Comparison of ENCODE assay signal across 13 cellular contexts in genomic region chr15:56286213-56286612, GRCh38. TPM values are rescaled to one million over a fixed set of nuclear protein-coding genes. Genes with fewer than 3 reads are reported as not detected.
DNase-seq lines count a peak whose midpoint lies in the region; ATAC-seq, FAIRE-seq and TF ChIP-seq lines count a peak whose summit lies in the region.
"Had no signal": no experiment of that assay in that cellular context is flagged by ENCODE, and none has a peak within 500 bp of the region (broad histone marks: within the 10 kb centered on the region; RNA-seq: fewer than 3 reads in every experiment).

No MANE protein-coding gene starts in this region.

- BruUV-seq in A673 (replicated peaks; lab: Mats Ljungman, UMichigan), result no TSS peak

- TF ChIP-seq CTCF in A673 (conservative IDR thresholded peaks at IDR 0.05; ENCODE audit: low read depth, low read length) (peak; percentile 37), GM12872 (IDR thresholded peaks at IDR 0.05; ENCODE audit: insufficient read depth, low read depth, low read length) (peak; percentile 48; the same call in 2 of the 3 replicates), OCI-LY1 (IDR thresholded peaks at IDR 0.05; ENCODE audit: low read length) (peak; percentile 57; the same call in 1 of the 2 replicates), epithelial cell of esophagus (IDR thresholded peaks at IDR 0.05; ENCODE audit: insufficient read depth, low read depth, low read length, missing control alignments) (peak; percentile 36)

- H3K4me3 ChIP-seq in A673 (ENCODE audit: low read depth, low read length, poor library complexity, severe bottlenecking) (no peak overlapping the region), OCI-LY1 (ENCODE audit: low read depth, low read length, poor library complexity, severe bottlenecking) (no peak overlapping the region), epithelial cell of esophagus (ENCODE audit: low read length) (no peak overlapping the region)
- H3K4me3 ChIP-seq: gastroesophageal sphincter had no signal

- POLR2A ChIA-PET in A673 (lab: Charles Lee; ENCODE audit: low non-redundant PET) (no interaction called here), HEK293T (lab: Yijun Ruan, JAX) (no interaction called here)

- intact Hi-C loops in A673 (cut with micrococcal nuclease; ENCODE audit: unreplicated experiment), result no loop called here

- no peaks in the 10 kb centered on the region for H3K9me2 ChIP-seq in OCI-LY1 (ENCODE audit: low read depth, low read length)

- TF ChIP-seq POLR2A in GM12892 (IDR thresholded peaks at IDR 0.05; ENCODE audit: low read depth, low read length), result no peak

- H4K20me1 ChIP-seq in OCI-LY1 (ENCODE audit: insufficient read depth, low read length), result no peaks in the 10 kb centered on the region

- H3K4me1 ChIP-seq in A673 (ENCODE audit: insufficient read depth, low read length, poor library complexity, severe bottlenecking) (no peaks in the 10 kb centered on the region), OCI-LY1 (ENCODE audit: insufficient read depth, low read length, severe bottlenecking) (no peaks in the 10 kb centered on the region)
- H3K4me1 ChIP-seq: gastroesophageal sphincter had no signal

- no peaks in the 10 kb centered on the region for H3K9me3 ChIP-seq in A673 (ENCODE audit: low read depth, low read length, poor library complexity, severe bottlenecking)
- peaks cover 3% of the 10 kb centered on the region; the same call in 1 of the 2 replicates for H3K9me3 ChIP-seq in OCI-LY1 (ENCODE audit: low read length)

- H3K79me2 ChIP-seq in OCI-LY1 (ENCODE audit: insufficient read depth, low read length), result no peaks in the 10 kb centered on the region

- no peak overlapping the region for H2AFZ ChIP-seq in OCI-LY1 (ENCODE audit: low read length)

- H3K36me3 ChIP-seq in A673 (ENCODE audit: insufficient read depth, low read length, poor library complexity, severe bottlenecking) (no peaks in the 10 kb centered on the region), OCI-LY1 (ENCODE audit: insufficient read depth, low read length) (no peaks in the 10 kb centered on the region)
- H3K36me3 ChIP-seq: gastroesophageal sphincter had no signal

- DNase-seq in A673 (ENCODE audit: low spot score) (peak; percentile 4), epithelial cell of esophagus (ENCODE audit: low read depth) (no peak), GM12892 (ENCODE audit: insufficient read length) (no peak), HEK293T (ENCODE audit: extremely low spot score) (no peak)
- DNase-seq: CD4-positive, alpha-beta T cell; NCI-H1048; T-helper 17 cell had no signal

- no peak for ATAC-seq in GM21526 (IDR thresholded peaks at IDR 0.05; ENCODE audit: low FRiP score, unreplicated experiment)
- no peak for ATAC-seq in HG02970 (IDR thresholded peaks at IDR 0.05; ENCODE audit: low FRiP score, unreplicated experiment)
- ATAC-seq: gastroesophageal sphincter, T-helper 17 cell had no signal

- no peaks in the 10 kb centered on the region for H3F3A ChIP-seq in OCI-LY1 (ENCODE audit: insufficient read depth, low read length)

- H3K27me3 ChIP-seq in A673 (replicated peaks; ENCODE audit: insufficient read depth, low read depth, low read length, poor library complexity), result no peaks in the 10 kb centered on the region
- no peaks in the 10 kb centered on the region for H3K27me3 ChIP-seq in OCI-LY1 (ENCODE audit: insufficient read depth, low read length)
- H3K27me3 ChIP-seq: gastroesophageal sphincter had no signal

- CTCF ChIA-PET in A673 (lab: Charles Lee), result no interaction called here
- CTCF ChIA-PET in HEK293T (lab: Yijun Ruan, JAX), result no interaction called here

- H3K27ac ChIP-seq in A673 (ENCODE audit: low read depth, low read length, poor library complexity, severe bottlenecking), result no peak overlapping the region
- no peak overlapping the region for H3K27ac ChIP-seq in OCI-LY1 (ENCODE audit: low read depth, low read length, poor library complexity, severe bottlenecking)
- H3K27ac ChIP-seq: gastroesophageal sphincter had no signal

- H3K4me2 ChIP-seq in OCI-LY1 (ENCODE audit: low read length), result no peak overlapping the region

- no peak for FAIRE-seq in GM12892 (lab: Jason Lieb, UNC)
- FAIRE-seq: urothelium cell line had no signal

- H3K9ac ChIP-seq in OCI-LY1 (ENCODE audit: low read length), result no peak overlapping the region

TF ChIP-seq in HEK293T, 16 proteins besides CTCF, POLR2A, EP300 and RAD21:
- no peak for TF ChIP-seq BHLHE40 (IDR thresholded peaks at IDR 0.05; ENCODE audit: borderline replicate concordance)
TF ChIP-seq in HEK293T: peak in this region for 0.

RNA-seq across cellular contexts. Expression of gene RFX7, which starts 42.5 kb away (rescaled TPM):
- 34.1 and 34.4 TPM in 2 replicates for total RNA-seq in A673 (2021)
- polyA plus RNA-seq in GM12892 (2012; ENCODE audit: missing spikeins), result 9.4 TPM
